9 cellular contexts compared by ENCODE assay signal in genomic region chr3:13451301-13451673, GRCh38. TPM values are rescaled to one million over a fixed set of nuclear protein-coding genes. Genes with fewer than 3 reads are reported as not detected.
DNase-seq lines count a peak whose midpoint lies in the region; ATAC-seq and TF ChIP-seq lines count a peak whose summit lies in the region.
"Had no signal": no experiment of that assay in that cellular context is flagged by ENCODE, and none has a peak within 500 bp of the region (broad histone marks: within the 10 kb centered on the region; RNA-seq: fewer than 3 reads in every experiment).

No MANE protein-coding gene starts in this region.

- no peak for TF ChIP-seq CTCF in LNCaP clone FGC (IDR thresholded peaks at IDR 0.05; ENCODE audit: control insufficient read depth, extremely low read depth, insufficient read depth)

- H3K9me3 Mint-ChIP-seq in activated T-cell treated with anti-CD3 and anti-CD28 coated beads, Interleukin-2, amount 50 U/mL, for 4 hours = no peaks in the 10 kb centered on the region

- H3K4me3 ChIP-seq in LNCaP clone FGC (ENCODE audit: low read depth, low read length) (peak overlapping the region; percentile 67), skin epidermis (peak overlapping the region; percentile 36 to 47 (median 40))

- intact Hi-C loops in left ventricle myocardium superior (cut with micrococcal nuclease) = loop anchor here (10.0 kb wide), 1 partner anchor 356 kb away; no protein-coding TSS in a partner anchor

- peak; percentile 7 for ATAC-seq in GM21360 (IDR thresholded peaks at IDR 0.05; ENCODE audit: unreplicated experiment)
- ATAC-seq in activated T-cell treated with anti-CD3 and anti-CD28 coated beads, Interleukin-2, amount 50 U/mL, for 4 hours = peak; percentile 58 to 71
- peak; percentile 11 for ATAC-seq in left ventricle myocardium superior

- H3K27ac ChIP-seq in skin epidermis = peak overlapping the region in 17 of 21 experiments; percentile 17 to 85 (median 71)

- H3K36me3 Mint-ChIP-seq in activated T-cell treated with anti-CD3 and anti-CD28 coated beads, Interleukin-2, amount 50 U/mL, for 4 hours (ENCODE audit: insufficient read depth) = no peaks in the 10 kb centered on the region

- peaks cover 18% of the 10 kb centered on the region for H3K4me1 Mint-ChIP-seq in activated T-cell treated with anti-CD3 and anti-CD28 coated beads, Interleukin-2, amount 50 U/mL, for 4 hours (ENCODE audit: low read depth)

- no peaks in the 10 kb centered on the region for H3K27me3 Mint-ChIP-seq in activated T-cell treated with anti-CD3 and anti-CD28 coated beads, Interleukin-2, amount 50 U/mL, for 4 hours (ENCODE audit: low read depth)

- peak; percentile 57 for DNase-seq in A172 (ENCODE audit: low spot score)
- peak; percentile 25 for DNase-seq in LNCaP clone FGC (ENCODE audit: low read depth)
- peak; percentile 14 for DNase-seq in activated T-cell treated with anti-CD3 and anti-CD28 coated beads, Interleukin-2, amount 50 U/mL, for 4 hours
- DNase-seq in left ventricle myocardium superior = no peak
- DNase-seq in NCI-H526 treated with DMSO at 0.1 percent for 48 hours (lab: John Stamatoyannopoulos, UW) = no peak
- no peak for DNase-seq in NCI-H146 treated with DMSO at 0.1 percent for 48 hours (lab: John Stamatoyannopoulos, UW; ENCODE audit: unreplicated experiment)

- H3K4me3 Mint-ChIP-seq in activated T-cell treated with anti-CD3 and anti-CD28 coated beads, Interleukin-2, amount 50 U/mL, for 4 hours = peak overlapping the region; percentile 83

RNA-seq across cellular contexts. Expression of gene HDAC11, which starts 28.8 kb away (rescaled TPM):
- total RNA-seq in A172 (2014; rRNA removed; shearing (Covaris generic)) = 16.7 and 17.4 TPM in 2 replicates
- total RNA-seq in activated T-cell treated with anti-CD3 and anti-CD28 coated beads, Interleukin-2, amount 50 U/mL, for 4 hours = 1 to 10 TPM; 2.0 to 2.6 (median 2.3) TPM
- 39.8 TPM for total RNA-seq in left ventricle myocardium superior

RNA-seq across cellular contexts. Expression of gene NUP210, which starts 31.2 kb away (rescaled TPM):
- 14.1 and 16.3 TPM in 2 replicates for total RNA-seq in A172 (2014; rRNA removed; shearing (Covaris generic))
- total RNA-seq in activated T-cell treated with anti-CD3 and anti-CD28 coated beads, Interleukin-2, amount 50 U/mL, for 4 hours = 10 to 100 TPM; 80.3 to 83.4 (median 82.0) TPM
- 3.9 TPM for total RNA-seq in left ventricle myocardium superior
- total RNA-seq: myocyte had no signal

Comparison
In these comparisons a context has a peak if more than half of its experiments do, and no peak if none do; other contexts are left out.
1. DNase-seq: peak in A172 (single experiment), LNCaP clone FGC (single experiment) and activated T-cell treated with anti-CD3 and anti-CD28 coated beads, Interleukin-2, amount 50 U/mL, for 4 hours (single experiment); none in left ventricle myocardium superior (single experiment), NCI-H526 treated with DMSO at 0.1 percent for 48 hours (single experiment) and NCI-H146 treated with DMSO at 0.1 percent for 48 hours (single experiment).
2. ATAC-seq: peak in every context shown above with its lines; median percentile 64 in activated T-cell treated with anti-CD3 and anti-CD28 coated beads, Interleukin-2, amount 50 U/mL, for 4 hours; 11 in left ventricle myocardium superior; 7 in GM21360.